27 cellular contexts compared by ENCODE assay signal in genomic region chr7:80017101-80017500, GRCh38.
"Had no signal": no experiment of that assay in that cellular context is flagged by ENCODE, and none has a peak within 500 bp of the region (broad histone marks: within the 10 kb centered on the region; RNA-seq: fewer than 3 reads in every experiment).

No MANE protein-coding gene starts in this region.

- H3K36me3 Mint-ChIP-seq: naive B cell; stimulated activated effector memory CD8-positive, alpha-beta T cell treated with anti-CD3 and anti-CD28 coated beads, Interleukin-12 subunit alpha, Interleukin-12 subunit beta, amount 100 ng/mL, for 72 hours; type B pancreatic cell had no signal

- H3K27me3 ChIP-seq: breast epithelium, esophagus muscularis mucosa, gastrocnemius medialis, ovary, sigmoid colon, uterus had no signal

- ATAC-seq: activated naive CD4-positive, alpha-beta T cell treated with anti-CD3 and anti-CD28 coated beads, Interleukin-2, amount 50 U/mL, for 72 hours; activated T-cell treated with anti-CD3 and anti-CD28 coated beads, Interleukin-2, amount 50 U/mL, for 72 hours; gastrocnemius medialis; left colon; stimulated activated effector memory CD8-positive, alpha-beta T cell treated with anti-CD3 and anti-CD28 coated beads, Interleukin-12 subunit alpha, Interleukin-12 subunit beta, amount 100 ng/mL, for 72 hours had no signal

- H3K4me3 ChIP-seq: breast epithelium, esophagus muscularis mucosa, gastrocnemius medialis, ovary, sigmoid colon, uterus had no signal

- H3K4me1 Mint-ChIP-seq: naive B cell; nephron progenitor cell; stimulated activated effector memory CD8-positive, alpha-beta T cell treated with anti-CD3 and anti-CD28 coated beads, Interleukin-12 subunit alpha, Interleukin-12 subunit beta, amount 100 ng/mL, for 72 hours had no signal

- H3K36me3 ChIP-seq: breast epithelium, esophagus muscularis mucosa, gastrocnemius medialis, ovary, sigmoid colon, uterus had no signal

- H3K4me1 ChIP-seq: breast epithelium, esophagus muscularis mucosa, gastrocnemius medialis, sigmoid colon, uterus had no signal

- H3K27ac ChIP-seq: breast epithelium, esophagus muscularis mucosa, gastrocnemius medialis, ovary, sigmoid colon, uterus had no signal

- H3K9me3 Mint-ChIP-seq: dendritic cell treated with granulocyte-macrophage colony-stimulating factor and Interleukin-4, amounts not matched to agents 40 ng/mL and 50 ng/mL, for 4 days had no signal

- H3K27me3 Mint-ChIP-seq: dendritic cell treated with granulocyte-macrophage colony-stimulating factor and Interleukin-4, amounts not matched to agents 40 ng/mL and 50 ng/mL, for 4 days; progenitor cell of endocrine pancreas; stimulated activated naive CD8-positive, alpha-beta T cell treated with anti-CD3 and anti-CD28 coated beads, Interleukin-15, Interleukin-2, amounts not matched to agents 100 ng/mL and 50 ng/mL, for 24 hours had no signal

- DNase-seq: activated CD4-positive, alpha-beta T cell treated with anti-CD3 and anti-CD28 coated beads for 4 hours; activated CD4-positive, alpha-beta T cell treated with anti-CD3 and anti-CD28 coated beads, Interleukin-2, amount 50 U/mL, for 4 hours; activated CD4-positive, CD25-positive, alpha-beta regulatory T cell; activated naive CD4-positive, alpha-beta T cell; activated T-cell treated with anti-CD3 and anti-CD28 coated beads for 4 hours; activated T-cell treated with anti-CD3 and anti-CD28 coated beads, Interleukin-2, amount 50 U/mL, for 72 hours; central memory CD4-positive, alpha-beta T cell; gastrocnemius medialis; glutamatergic neuron; left colon; mammary epithelial cell; naive B cell; nephron progenitor cell; ovary; sigmoid colon; small intestine; stimulated activated CD4-positive, alpha-beta T cell treated with anti-CD3 and anti-CD28 coated beads, Interleukin-4, amount 100 ng/mL, for 24 hours; uterus had no signal

- H3K27ac Mint-ChIP-seq: activated naive CD4-positive, alpha-beta T cell treated with anti-CD3 and anti-CD28 coated beads, Interleukin-2, amount 50 U/mL, for 72 hours; activated T-cell treated with anti-CD3 and anti-CD28 coated beads, Interleukin-2, amount 50 U/mL, for 72 hours; dendritic cell treated with granulocyte-macrophage colony-stimulating factor and Interleukin-4, amounts not matched to agents 40 ng/mL and 50 ng/mL, for 4 days; mesothelial cell of epicardium; naive B cell; nephron progenitor cell; progenitor cell of endocrine pancreas; stimulated activated effector memory CD8-positive, alpha-beta T cell treated with anti-CD3 and anti-CD28 coated beads, Interleukin-12 subunit alpha, Interleukin-12 subunit beta, amount 100 ng/mL, for 72 hours; stimulated activated naive CD8-positive, alpha-beta T cell treated with anti-CD3 and anti-CD28 coated beads, Interleukin-15, Interleukin-2, amounts not matched to agents 100 ng/mL and 50 ng/mL, for 24 hours; type B pancreatic cell had no signal

- H3K4me3 Mint-ChIP-seq: activated T-cell treated with anti-CD3 and anti-CD28 coated beads, Interleukin-2, amount 50 U/mL, for 72 hours; dendritic cell treated with granulocyte-macrophage colony-stimulating factor and Interleukin-4, amounts not matched to agents 40 ng/mL and 50 ng/mL, for 4 days; mesothelial cell of epicardium; naive B cell; nephron progenitor cell; stimulated activated effector memory CD8-positive, alpha-beta T cell treated with anti-CD3 and anti-CD28 coated beads, Interleukin-12 subunit alpha, Interleukin-12 subunit beta, amount 100 ng/mL, for 72 hours; stimulated activated naive CD8-positive, alpha-beta T cell treated with anti-CD3 and anti-CD28 coated beads, Interleukin-15, Interleukin-2, amounts not matched to agents 100 ng/mL and 50 ng/mL, for 24 hours; type B pancreatic cell had no signal

- H3K9me3 ChIP-seq: breast epithelium, esophagus muscularis mucosa, gastrocnemius medialis, ovary, sigmoid colon, uterus had no signal
